Comparison of ENCODE assay signal across 23 cellular contexts in the genomic region with DNA sequence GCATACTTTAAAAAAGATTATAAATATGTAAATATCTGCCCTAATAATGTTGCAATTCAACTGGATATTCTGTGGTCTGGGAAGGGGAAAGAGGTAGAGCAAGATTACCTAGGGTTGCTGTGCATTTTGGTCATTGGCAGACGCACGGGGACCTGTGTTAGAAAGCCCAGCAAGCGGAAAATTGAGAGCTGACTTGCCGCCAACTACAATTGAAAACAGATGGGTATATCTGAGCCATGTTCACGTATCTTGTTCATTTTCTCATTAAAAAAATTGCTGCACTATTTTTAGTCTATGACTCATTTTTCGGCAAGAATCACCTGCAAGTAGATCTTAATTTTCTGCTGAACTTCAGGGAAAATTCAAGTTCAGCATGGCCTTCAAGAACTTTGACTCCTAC.
"Had no signal": no experiment of that assay in that cellular context is flagged by ENCODE, and none has a peak within 500 bp of the region (broad histone marks: within the 10 kb centered on the region; RNA-seq: fewer than 3 reads in every experiment).

No MANE protein-coding gene starts in this region.

- H3K4me1 ChIP-seq: ascending aorta, colonic mucosa, gastroesophageal sphincter, heart left ventricle, sigmoid colon had no signal

- H3K27ac Mint-ChIP-seq: activated CD4-positive, alpha-beta T cell treated with anti-CD3 and anti-CD28 coated beads, Interleukin-2, amount 10 ng/mL, durations not matched to agents 7 days and 5 days; activated naive CD4-positive, alpha-beta T cell treated with anti-CD3 and anti-CD28 coated beads, Interleukin-2, amount 50 U/mL, for 24 hours; endodermal cell; mesothelial cell of epicardium; nephron; stimulated activated naive B cell treated with anti-CD40 and anti-IgM and Interleukin-4, amounts not matched to agents 10 μg/mL and 1 μg/mL and 100 μg/mL, for 72 hours had no signal

- H3K36me3 ChIP-seq: ascending aorta, colonic mucosa, gastroesophageal sphincter, heart left ventricle, sigmoid colon, thoracic aorta, upper lobe of left lung had no signal

- H3K27ac ChIP-seq: ascending aorta, colonic mucosa, epithelial cell of prostate, gastroesophageal sphincter, heart left ventricle, sigmoid colon, thoracic aorta, upper lobe of left lung had no signal

- H3K4me3 Mint-ChIP-seq: activated CD4-positive, alpha-beta T cell treated with anti-CD3 and anti-CD28 coated beads, Interleukin-2, amount 10 ng/mL, durations not matched to agents 7 days and 5 days; activated naive CD4-positive, alpha-beta T cell treated with anti-CD3 and anti-CD28 coated beads, Interleukin-2, amount 50 U/mL, for 24 hours; endodermal cell; mesothelial cell of epicardium; nephron; stimulated activated naive B cell treated with anti-CD40 and anti-IgM and Interleukin-4, amounts not matched to agents 10 μg/mL and 1 μg/mL and 100 μg/mL, for 72 hours had no signal

- H3K27me3 Mint-ChIP-seq: stimulated activated naive B cell treated with anti-CD40 and anti-IgM and Interleukin-4, amounts not matched to agents 10 μg/mL and 1 μg/mL and 100 μg/mL, for 72 hours had no signal

- DNase-seq: activated CD4-positive, alpha-beta T cell treated with anti-CD3 and anti-CD28 coated beads, Interleukin-2, amount 10 ng/mL, durations not matched to agents 7 days and 5 days; activated CD8-positive, alpha-beta memory T cell treated with anti-CD3 and anti-CD28 coated beads, Interleukin-2, amount 50 U/mL, for 4 hours; activated effector memory CD4-positive, alpha-beta T cell treated with anti-CD3 and anti-CD28 coated beads, Interleukin-2, amount 50 U/mL, for 16 hours; activated T-cell treated with anti-CD3 and anti-CD28 coated beads, Interleukin-2, amount 50 U/mL, for 48 hours; colonic mucosa; endodermal cell; heart left ventricle; kidney; sigmoid colon; stimulated activated CD4-positive, alpha-beta T cell treated with anti-CD3 and anti-CD28 coated beads, Interleukin-4, amount 100 ng/mL, for 4 hours; stimulated activated naive B cell treated with anti-CD40 and anti-IgM and Interleukin-4, amounts not matched to agents 10 μg/mL and 1 μg/mL and 100 μg/mL, for 72 hours; T-helper 1 cell; T-helper 9 cell; upper lobe of left lung had no signal

- H3K27me3 ChIP-seq: ascending aorta, colonic mucosa, sigmoid colon, upper lobe of left lung had no signal

- H3K4me1 Mint-ChIP-seq: activated CD4-positive, alpha-beta T cell treated with anti-CD3 and anti-CD28 coated beads, Interleukin-2, amount 10 ng/mL, durations not matched to agents 7 days and 5 days; activated naive CD4-positive, alpha-beta T cell treated with anti-CD3 and anti-CD28 coated beads, Interleukin-2, amount 50 U/mL, for 24 hours; stimulated activated naive B cell treated with anti-CD40 and anti-IgM and Interleukin-4, amounts not matched to agents 10 μg/mL and 1 μg/mL and 100 μg/mL, for 72 hours had no signal

- H3K4me3 ChIP-seq: ascending aorta, colonic mucosa, gastroesophageal sphincter, heart left ventricle, lung, sigmoid colon, thoracic aorta, upper lobe of left lung had no signal

- H3K9me3 Mint-ChIP-seq: activated CD4-positive, alpha-beta T cell treated with anti-CD3 and anti-CD28 coated beads, Interleukin-2, amount 10 ng/mL, durations not matched to agents 7 days and 5 days; activated naive CD4-positive, alpha-beta T cell treated with anti-CD3 and anti-CD28 coated beads, Interleukin-2, amount 50 U/mL, for 24 hours; nephron; stimulated activated naive B cell treated with anti-CD40 and anti-IgM and Interleukin-4, amounts not matched to agents 10 μg/mL and 1 μg/mL and 100 μg/mL, for 72 hours had no signal

- H3K36me3 Mint-ChIP-seq: activated naive CD4-positive, alpha-beta T cell treated with anti-CD3 and anti-CD28 coated beads, Interleukin-2, amount 50 U/mL, for 24 hours; mesothelial cell of epicardium; stimulated activated naive B cell treated with anti-CD40 and anti-IgM and Interleukin-4, amounts not matched to agents 10 μg/mL and 1 μg/mL and 100 μg/mL, for 72 hours had no signal

- ATAC-seq: gastroesophageal sphincter; heart left ventricle; left lobe of liver; stimulated activated naive B cell treated with anti-CD40 and anti-IgM and Interleukin-4, amounts not matched to agents 10 μg/mL and 1 μg/mL and 100 μg/mL, for 72 hours had no signal

- H3K9me3 ChIP-seq: ascending aorta, colonic mucosa, heart left ventricle, sigmoid colon, thoracic aorta, upper lobe of left lung had no signal
